ENCODE assay signal across 1 cellular context in genomic region chr11:2824851-2825250, GRCh38.
TF ChIP-seq lines count a peak whose summit lies in the region.

No MANE protein-coding gene starts in this region.

TF ChIP-seq in H1, 55 proteins besides CTCF, POLR2A, EP300 and RAD21 (continued from another document):
- TF ChIP-seq, protein P1, sequence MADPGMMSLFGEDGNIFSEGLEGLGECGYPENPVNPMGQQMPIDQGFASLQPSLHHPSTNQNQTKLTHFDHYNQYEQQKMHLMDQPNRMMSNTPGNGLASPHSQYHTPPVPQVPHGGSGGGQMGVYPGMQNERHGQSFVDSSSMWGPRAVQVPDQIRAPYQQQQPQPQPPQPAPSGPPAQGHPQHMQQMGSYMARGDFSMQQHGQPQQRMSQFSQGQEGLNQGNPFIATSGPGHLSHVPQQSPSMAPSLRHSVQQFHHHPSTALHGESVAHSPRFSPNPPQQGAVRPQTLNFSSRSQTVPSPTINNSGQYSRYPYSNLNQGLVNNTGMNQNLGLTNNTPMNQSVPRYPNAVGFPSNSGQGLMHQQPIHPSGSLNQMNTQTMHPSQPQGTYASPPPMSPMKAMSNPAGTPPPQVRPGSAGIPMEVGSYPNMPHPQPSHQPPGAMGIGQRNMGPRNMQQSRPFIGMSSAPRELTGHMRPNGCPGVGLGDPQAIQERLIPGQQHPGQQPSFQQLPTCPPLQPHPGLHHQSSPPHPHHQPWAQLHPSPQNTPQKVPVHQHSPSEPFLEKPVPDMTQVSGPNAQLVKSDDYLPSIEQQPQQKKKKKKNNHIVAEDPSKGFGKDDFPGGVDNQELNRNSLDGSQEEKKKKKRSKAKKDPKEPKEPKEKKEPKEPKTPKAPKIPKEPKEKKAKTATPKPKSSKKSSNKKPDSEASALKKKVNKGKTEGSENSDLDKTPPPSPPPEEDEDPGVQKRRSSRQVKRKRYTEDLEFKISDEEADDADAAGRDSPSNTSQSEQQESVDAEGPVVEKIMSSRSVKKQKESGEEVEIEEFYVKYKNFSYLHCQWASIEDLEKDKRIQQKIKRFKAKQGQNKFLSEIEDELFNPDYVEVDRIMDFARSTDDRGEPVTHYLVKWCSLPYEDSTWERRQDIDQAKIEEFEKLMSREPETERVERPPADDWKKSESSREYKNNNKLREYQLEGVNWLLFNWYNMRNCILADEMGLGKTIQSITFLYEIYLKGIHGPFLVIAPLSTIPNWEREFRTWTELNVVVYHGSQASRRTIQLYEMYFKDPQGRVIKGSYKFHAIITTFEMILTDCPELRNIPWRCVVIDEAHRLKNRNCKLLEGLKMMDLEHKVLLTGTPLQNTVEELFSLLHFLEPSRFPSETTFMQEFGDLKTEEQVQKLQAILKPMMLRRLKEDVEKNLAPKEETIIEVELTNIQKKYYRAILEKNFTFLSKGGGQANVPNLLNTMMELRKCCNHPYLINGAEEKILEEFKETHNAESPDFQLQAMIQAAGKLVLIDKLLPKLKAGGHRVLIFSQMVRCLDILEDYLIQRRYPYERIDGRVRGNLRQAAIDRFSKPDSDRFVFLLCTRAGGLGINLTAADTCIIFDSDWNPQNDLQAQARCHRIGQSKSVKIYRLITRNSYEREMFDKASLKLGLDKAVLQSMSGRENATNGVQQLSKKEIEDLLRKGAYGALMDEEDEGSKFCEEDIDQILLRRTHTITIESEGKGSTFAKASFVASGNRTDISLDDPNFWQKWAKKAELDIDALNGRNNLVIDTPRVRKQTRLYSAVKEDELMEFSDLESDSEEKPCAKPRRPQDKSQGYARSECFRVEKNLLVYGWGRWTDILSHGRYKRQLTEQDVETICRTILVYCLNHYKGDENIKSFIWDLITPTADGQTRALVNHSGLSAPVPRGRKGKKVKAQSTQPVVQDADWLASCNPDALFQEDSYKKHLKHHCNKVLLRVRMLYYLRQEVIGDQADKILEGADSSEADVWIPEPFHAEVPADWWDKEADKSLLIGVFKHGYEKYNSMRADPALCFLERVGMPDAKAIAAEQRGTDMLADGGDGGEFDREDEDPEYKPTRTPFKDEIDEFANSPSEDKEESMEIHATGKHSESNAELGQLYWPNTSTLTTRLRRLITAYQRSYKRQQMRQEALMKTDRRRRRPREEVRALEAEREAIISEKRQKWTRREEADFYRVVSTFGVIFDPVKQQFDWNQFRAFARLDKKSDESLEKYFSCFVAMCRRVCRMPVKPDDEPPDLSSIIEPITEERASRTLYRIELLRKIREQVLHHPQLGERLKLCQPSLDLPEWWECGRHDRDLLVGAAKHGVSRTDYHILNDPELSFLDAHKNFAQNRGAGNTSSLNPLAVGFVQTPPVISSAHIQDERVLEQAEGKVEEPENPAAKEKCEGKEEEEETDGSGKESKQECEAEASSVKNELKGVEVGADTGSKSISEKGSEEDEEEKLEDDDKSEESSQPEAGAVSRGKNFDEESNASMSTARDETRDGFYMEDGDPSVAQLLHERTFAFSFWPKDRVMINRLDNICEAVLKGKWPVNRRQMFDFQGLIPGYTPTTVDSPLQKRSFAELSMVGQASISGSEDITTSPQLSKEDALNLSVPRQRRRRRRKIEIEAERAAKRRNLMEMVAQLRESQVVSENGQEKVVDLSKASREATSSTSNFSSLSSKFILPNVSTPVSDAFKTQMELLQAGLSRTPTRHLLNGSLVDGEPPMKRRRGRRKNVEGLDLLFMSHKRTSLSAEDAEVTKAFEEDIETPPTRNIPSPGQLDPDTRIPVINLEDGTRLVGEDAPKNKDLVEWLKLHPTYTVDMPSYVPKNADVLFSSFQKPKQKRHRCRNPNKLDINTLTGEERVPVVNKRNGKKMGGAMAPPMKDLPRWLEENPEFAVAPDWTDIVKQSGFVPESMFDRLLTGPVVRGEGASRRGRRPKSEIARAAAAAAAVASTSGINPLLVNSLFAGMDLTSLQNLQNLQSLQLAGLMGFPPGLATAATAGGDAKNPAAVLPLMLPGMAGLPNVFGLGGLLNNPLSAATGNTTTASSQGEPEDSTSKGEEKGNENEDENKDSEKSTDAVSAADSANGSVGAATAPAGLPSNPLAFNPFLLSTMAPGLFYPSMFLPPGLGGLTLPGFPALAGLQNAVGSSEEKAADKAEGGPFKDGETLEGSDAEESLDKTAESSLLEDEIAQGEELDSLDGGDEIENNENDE (IDR thresholded peaks at IDR 0.05; ENCODE audit: insufficient replicate concordance, low read length) = no peak
- TF ChIP-seq KDM5A (IDR thresholded peaks at IDR 0.05; ENCODE audit: low read length) (no peak), RXRA (IDR thresholded peaks at IDR 0.05; ENCODE audit: insufficient read depth, low read depth, low read length) (no peak), MAFK (IDR thresholded peaks at IDR 0.05; ENCODE audit: low read depth, low read length) (no peak), SP2 (IDR thresholded peaks at IDR 0.05; ENCODE audit: low read length) (no peak)
